1 cellular context compared by ENCODE assay signal in the genomic region with DNA sequence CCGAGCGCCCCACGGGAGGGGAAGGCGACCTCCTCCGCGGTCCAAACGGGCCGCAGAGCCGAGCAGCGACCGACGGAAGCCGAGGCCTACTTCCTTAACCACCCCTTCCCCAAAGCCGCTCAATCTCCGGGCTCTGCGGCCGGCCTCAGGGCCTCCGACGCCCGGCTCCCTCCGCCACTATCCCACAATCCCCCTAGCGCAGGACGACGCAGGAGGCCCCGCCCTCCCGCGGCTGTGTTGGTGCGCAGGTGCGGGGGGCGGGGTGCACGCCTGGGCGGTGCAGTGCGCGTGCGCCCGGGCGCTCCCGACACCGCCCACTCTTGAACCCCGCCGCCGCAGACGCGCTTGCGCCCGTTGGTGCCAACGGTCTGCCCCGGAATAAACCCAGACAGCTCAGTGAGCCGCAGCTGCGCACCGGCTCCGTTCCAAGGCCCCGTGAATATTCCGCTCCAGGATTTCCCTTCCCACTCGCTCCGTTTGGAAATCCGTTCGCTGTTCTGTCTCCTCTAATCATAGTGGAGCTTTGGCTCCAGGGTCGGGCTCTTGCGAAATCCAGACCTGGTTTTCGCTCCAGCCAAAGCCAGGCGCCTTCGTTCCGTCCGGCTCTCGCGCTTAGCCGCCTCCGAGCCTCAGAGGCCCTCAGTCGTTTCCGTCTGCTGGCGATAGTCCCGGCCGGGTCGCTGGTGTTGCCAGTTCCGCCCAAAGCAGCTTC.
A peak's percentile ranks its signal among the peaks of the same experiment; 100 is the strongest.
TF ChIP-seq lines count a peak whose summit lies in the region.

A gene with protein sequence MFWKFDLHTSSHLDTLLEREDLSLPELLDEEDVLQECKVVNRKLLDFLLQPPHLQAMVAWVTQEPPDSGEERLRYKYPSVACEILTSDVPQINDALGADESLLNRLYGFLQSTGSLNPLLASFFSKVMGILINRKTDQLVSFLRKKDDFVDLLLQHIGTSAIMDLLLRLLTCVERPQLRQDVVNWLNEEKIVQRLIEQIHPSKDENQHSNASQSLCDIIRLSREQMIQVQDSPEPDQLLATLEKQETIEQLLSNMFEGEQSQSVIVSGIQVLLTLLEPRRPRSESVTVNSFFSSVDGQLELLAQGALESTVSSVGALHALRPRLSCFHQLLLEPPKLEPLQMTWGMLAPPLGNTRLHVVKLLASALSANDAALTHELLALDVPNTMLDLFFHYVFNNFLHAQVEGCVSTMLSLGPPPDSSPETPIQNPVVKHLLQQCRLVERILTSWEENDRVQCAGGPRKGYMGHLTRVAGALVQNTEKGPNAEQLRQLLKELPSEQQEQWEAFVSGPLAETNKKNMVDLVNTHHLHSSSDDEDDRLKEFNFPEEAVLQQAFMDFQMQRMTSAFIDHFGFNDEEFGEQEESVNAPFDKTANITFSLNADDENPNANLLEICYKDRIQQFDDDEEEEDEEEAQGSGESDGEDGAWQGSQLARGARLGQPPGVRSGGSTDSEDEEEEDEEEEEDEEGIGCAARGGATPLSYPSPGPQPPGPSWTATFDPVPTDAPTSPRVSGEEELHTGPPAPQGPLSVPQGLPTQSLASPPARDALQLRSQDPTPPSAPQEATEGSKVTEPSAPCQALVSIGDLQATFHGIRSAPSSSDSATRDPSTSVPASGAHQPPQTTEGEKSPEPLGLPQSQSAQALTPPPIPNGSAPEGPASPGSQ (minus strand): TSS at position 190 of the 712 bp plus-strand sequence. CDS start 11,914 bp downstream, outside the sequence.

TF ChIP-seq in K562, 482 proteins besides CTCF, POLR2A, EP300 and RAD21 (continued from another document):
- TF ChIP-seq ZEB2 (IDR thresholded peaks at IDR 0.05) (peak; percentile 65; the same call in 1 of the 2 replicates), ZFX (CRISPR knock-in tag; IDR thresholded peaks at IDR 0.05) (peak; percentile 87), GTF2E2 (tag; IDR thresholded peaks at IDR 0.05) (no peak; the same call in none of the 2 replicates), MTF1 (CRISPR knock-in tag; IDR thresholded peaks at IDR 0.05; ENCODE audit: borderline replicate concordance) (no peak), MAZ (CRISPR knock-in tag; conservative IDR thresholded peaks at IDR 0.05 in 1 of 2, IDR thresholded peaks at IDR 0.05 in 1 of 2) (peak; percentile 86 to 92), CC2D1A (IDR thresholded peaks at IDR 0.05) (peak; percentile 23; the same call in 1 of the 2 replicates), BCL6 (CRISPR knock-in tag; IDR thresholded peaks at IDR 0.05) (no peak), CCNT2 (IDR thresholded peaks at IDR 0.05; ENCODE audit: borderline replicate concordance, extremely low read depth, insufficient read length, low read depth, low read length) (peak; percentile 88), ATF7 (IDR thresholded peaks at IDR 0.05) (peak; percentile 96), GATA2 (CRISPR knock-in tag; IDR thresholded peaks at IDR 0.05) (no peak), U2AF2 (optimal IDR thresholded peaks at IDR 0.05; ENCODE audit: low read depth, low read length) (no peak), RBM14 (IDR thresholded peaks at IDR 0.05; ENCODE audit: borderline replicate concordance, insufficient read depth, low read depth, low read length) (no peak), HDAC1 (IDR thresholded peaks at IDR 0.05) (peak in 1 of 2 experiments; percentile 78; a peak in 2 of 4 replicates), TCF3 (CRISPR knock-in tag; IDR thresholded peaks at IDR 0.05) (peak; percentile 64), SOX6 (IDR thresholded peaks at IDR 0.05) (peak; percentile 89), ZNF75A (CRISPR knock-in tag; IDR thresholded peaks at IDR 0.05) (no peak), PTRF (tag; IDR thresholded peaks at IDR 0.05) (no peak), ZNF76 (CRISPR knock-in tag; IDR thresholded peaks at IDR 0.05; ENCODE audit: borderline replicate concordance) (peak; percentile 94), ETV6 (IDR thresholded peaks at IDR 0.05; ENCODE audit: borderline replicate concordance in 1 of 2, low read depth in 2 of 2, low read length in 1 of 2) (peak; percentile 30 to 63; a peak in 2 of 4 replicates), ETV6 (CRISPR knock-in tag; IDR thresholded peaks at IDR 0.05; ENCODE audit: borderline replicate concordance) (no peak), TEAD4 (IDR thresholded peaks at IDR 0.05; ENCODE audit: low read length) (peak; percentile 74), TEAD4 (CRISPR knock-in tag; IDR thresholded peaks at IDR 0.05; ENCODE audit: borderline replicate concordance) (no peak), HNRNPK (IDR thresholded peaks at IDR 0.05; ENCODE audit: low read depth, low read length, poor library complexity, severe bottlenecking) (no peak), SUPT5H (IDR thresholded peaks at IDR 0.05) (peak; percentile 87), SMAD1 (IDR thresholded peaks at IDR 0.05; ENCODE audit: low read depth, low read length, partially characterized antibody) (peak; percentile 64), ADNP (tag; IDR thresholded peaks at IDR 0.05) (no peak), CREB1 (IDR thresholded peaks at IDR 0.05) (peak; percentile 37; the same call in 1 of the 2 replicates), CREB1 (CRISPR knock-in tag; IDR thresholded peaks at IDR 0.05) (peak; percentile 79), ESRRA (IDR thresholded peaks at IDR 0.05; ENCODE audit: borderline replicate concordance, low read depth) (peak; percentile 84), KAT8 (IDR thresholded peaks at IDR 0.05; ENCODE audit: low read depth) (no peak), GABPB2 (CRISPR knock-in tag; conservative IDR thresholded peaks at IDR 0.05) (no peak), PURB (CRISPR knock-in tag; IDR thresholded peaks at IDR 0.05; ENCODE audit: low read depth) (no peak), ZNF324 (CRISPR knock-in tag; IDR thresholded peaks at IDR 0.05) (no peak), FUS (optimal IDR thresholded peaks at IDR 0.05; ENCODE audit: low read depth, low read length) (no peak), HSF4 (CRISPR knock-in tag; IDR thresholded peaks at IDR 0.05; ENCODE audit: borderline replicate concordance) (no peak), HNRNPH1 (optimal IDR thresholded peaks at IDR 0.05; ENCODE audit: low read depth, low read length) (no peak), CHD1 (IDR thresholded peaks at IDR 0.05; ENCODE audit: low read length) (no peak), BDP1 (IDR thresholded peaks at IDR 0.05; ENCODE audit: insufficient read depth, insufficient read length) (no peak), CBX3 (IDR thresholded peaks at IDR 0.05; ENCODE audit: borderline replicate concordance in 1 of 2, low read length in 2 of 2) (peak in 1 of 2 experiments; percentile 82; a peak in 2 of 3 replicates), ZNF696 (CRISPR knock-in tag; conservative IDR thresholded peaks at IDR 0.05) (no peak), ZC3H11A (IDR thresholded peaks at IDR 0.05; ENCODE audit: low read depth, low read length) (peak; percentile 82), HNRNPL (IDR thresholded peaks at IDR 0.05; ENCODE audit: low read depth, low read length) (peak; percentile 94), ZNF347 (CRISPR knock-in tag; IDR thresholded peaks at IDR 0.05; ENCODE audit: low read depth) (no peak), TFAM (CRISPR knock-in tag; conservative IDR thresholded peaks at IDR 0.05) (no peak), PTBP1 (IDR thresholded peaks at IDR 0.05; ENCODE audit: low read depth, low read length) (0 out of 2 replicates have a peak, but pooled peaks have one; percentile 59), DDX20 (tag; IDR thresholded peaks at IDR 0.05; ENCODE audit: low read depth) (no peak), SLC30A9 (CRISPR knock-in tag; IDR thresholded peaks at IDR 0.05) (no peak)
- TF ChIP-seq, protein P1, sequence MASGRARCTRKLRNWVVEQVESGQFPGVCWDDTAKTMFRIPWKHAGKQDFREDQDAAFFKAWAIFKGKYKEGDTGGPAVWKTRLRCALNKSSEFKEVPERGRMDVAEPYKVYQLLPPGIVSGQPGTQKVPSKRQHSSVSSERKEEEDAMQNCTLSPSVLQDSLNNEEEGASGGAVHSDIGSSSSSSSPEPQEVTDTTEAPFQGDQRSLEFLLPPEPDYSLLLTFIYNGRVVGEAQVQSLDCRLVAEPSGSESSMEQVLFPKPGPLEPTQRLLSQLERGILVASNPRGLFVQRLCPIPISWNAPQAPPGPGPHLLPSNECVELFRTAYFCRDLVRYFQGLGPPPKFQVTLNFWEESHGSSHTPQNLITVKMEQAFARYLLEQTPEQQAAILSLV (tag; IDR thresholded peaks at IDR 0.05), result peak; percentile 64
- TF ChIP-seq, protein P2, sequence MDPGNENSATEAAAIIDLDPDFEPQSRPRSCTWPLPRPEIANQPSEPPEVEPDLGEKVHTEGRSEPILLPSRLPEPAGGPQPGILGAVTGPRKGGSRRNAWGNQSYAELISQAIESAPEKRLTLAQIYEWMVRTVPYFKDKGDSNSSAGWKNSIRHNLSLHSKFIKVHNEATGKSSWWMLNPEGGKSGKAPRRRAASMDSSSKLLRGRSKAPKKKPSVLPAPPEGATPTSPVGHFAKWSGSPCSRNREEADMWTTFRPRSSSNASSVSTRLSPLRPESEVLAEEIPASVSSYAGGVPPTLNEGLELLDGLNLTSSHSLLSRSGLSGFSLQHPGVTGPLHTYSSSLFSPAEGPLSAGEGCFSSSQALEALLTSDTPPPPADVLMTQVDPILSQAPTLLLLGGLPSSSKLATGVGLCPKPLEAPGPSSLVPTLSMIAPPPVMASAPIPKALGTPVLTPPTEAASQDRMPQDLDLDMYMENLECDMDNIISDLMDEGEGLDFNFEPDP (CRISPR knock-in tag; IDR thresholded peaks at IDR 0.05), result no peak
- TF ChIP-seq, protein P3, sequence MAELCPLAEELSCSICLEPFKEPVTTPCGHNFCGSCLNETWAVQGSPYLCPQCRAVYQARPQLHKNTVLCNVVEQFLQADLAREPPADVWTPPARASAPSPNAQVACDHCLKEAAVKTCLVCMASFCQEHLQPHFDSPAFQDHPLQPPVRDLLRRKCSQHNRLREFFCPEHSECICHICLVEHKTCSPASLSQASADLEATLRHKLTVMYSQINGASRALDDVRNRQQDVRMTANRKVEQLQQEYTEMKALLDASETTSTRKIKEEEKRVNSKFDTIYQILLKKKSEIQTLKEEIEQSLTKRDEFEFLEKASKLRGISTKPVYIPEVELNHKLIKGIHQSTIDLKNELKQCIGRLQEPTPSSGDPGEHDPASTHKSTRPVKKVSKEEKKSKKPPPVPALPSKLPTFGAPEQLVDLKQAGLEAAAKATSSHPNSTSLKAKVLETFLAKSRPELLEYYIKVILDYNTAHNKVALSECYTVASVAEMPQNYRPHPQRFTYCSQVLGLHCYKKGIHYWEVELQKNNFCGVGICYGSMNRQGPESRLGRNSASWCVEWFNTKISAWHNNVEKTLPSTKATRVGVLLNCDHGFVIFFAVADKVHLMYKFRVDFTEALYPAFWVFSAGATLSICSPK (IDR thresholded peaks at IDR 0.05; ENCODE audit: borderline replicate concordance), result no peak
- TF ChIP-seq, protein P4, sequence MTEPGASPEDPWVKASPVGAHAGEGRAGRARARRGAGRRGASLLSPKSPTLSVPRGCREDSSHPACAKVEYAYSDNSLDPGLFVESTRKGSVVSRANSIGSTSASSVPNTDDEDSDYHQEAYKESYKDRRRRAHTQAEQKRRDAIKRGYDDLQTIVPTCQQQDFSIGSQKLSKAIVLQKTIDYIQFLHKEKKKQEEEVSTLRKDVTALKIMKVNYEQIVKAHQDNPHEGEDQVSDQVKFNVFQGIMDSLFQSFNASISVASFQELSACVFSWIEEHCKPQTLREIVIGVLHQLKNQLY (CRISPR knock-in tag; conservative IDR thresholded peaks at IDR 0.05), result no peak
- TF ChIP-seq, protein P5, sequence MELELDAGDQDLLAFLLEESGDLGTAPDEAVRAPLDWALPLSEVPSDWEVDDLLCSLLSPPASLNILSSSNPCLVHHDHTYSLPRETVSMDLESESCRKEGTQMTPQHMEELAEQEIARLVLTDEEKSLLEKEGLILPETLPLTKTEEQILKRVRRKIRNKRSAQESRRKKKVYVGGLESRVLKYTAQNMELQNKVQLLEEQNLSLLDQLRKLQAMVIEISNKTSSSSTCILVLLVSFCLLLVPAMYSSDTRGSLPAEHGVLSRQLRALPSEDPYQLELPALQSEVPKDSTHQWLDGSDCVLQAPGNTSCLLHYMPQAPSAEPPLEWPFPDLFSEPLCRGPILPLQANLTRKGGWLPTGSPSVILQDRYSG (tag; conservative IDR thresholded peaks at IDR 0.05; ENCODE audit: low read depth), result no peak
